Comparison of ENCODE assay signal across 1 cellular context in the genomic region with DNA sequence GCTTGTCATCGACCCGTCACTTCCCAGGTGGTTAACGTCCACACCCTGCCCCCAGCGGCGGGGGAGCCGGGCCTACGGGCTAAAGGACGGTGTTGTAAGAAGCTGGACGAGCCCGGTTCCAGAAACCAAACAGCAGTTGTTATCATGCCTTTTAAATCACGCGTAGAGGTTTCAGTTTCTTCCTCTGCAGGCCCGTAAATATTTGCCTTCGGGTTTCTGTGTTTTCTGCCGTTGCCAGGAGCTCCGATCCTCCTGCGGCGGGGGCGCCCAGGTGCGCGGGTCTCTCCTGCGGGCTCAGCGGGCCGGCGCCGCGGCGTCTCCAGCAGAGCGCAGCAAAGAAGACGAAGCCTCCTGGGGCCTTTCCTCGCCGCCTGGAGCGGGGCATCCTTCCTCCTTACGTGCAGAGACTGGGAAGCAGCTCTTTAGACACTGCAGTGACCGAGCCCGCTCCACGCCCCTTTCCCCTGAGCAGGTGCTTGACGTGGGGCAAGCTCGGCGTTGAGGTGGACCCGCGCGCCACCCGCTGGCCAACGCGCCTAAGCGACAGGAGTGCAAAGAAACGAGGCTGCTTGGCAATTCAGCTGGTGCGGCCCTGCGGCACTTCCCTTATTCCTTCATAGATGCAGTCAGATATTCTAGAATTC.
TF ChIP-seq lines count a peak whose summit lies in the region.

No MANE protein-coding gene starts in this region.

TF ChIP-seq in HEK293, 187 proteins besides CTCF, POLR2A, EP300 and RAD21 (continued from another document):
- TF ChIP-seq TSHZ1 (tag by site-specific recombination; IDR thresholded peaks at IDR 0.05; ENCODE audit: borderline replicate concordance) = no peak
- no peak for TF ChIP-seq ZNF174 (tag by site-specific recombination; IDR thresholded peaks at IDR 0.05)
- no peak for TF ChIP-seq ZNF16 (tag by site-specific recombination; IDR thresholded peaks at IDR 0.05; ENCODE audit: low read depth)
- TF ChIP-seq ZNF169 (tag by site-specific recombination; IDR thresholded peaks at IDR 0.05) = no peak
- no peak for TF ChIP-seq ZBTB1 (tag by site-specific recombination; IDR thresholded peaks at IDR 0.05)
- TF ChIP-seq ZNF747 (tag by site-specific recombination; IDR thresholded peaks at IDR 0.05) = no peak
- TF ChIP-seq ZNF549 (tag by site-specific recombination; IDR thresholded peaks at IDR 0.05) = no peak
- TF ChIP-seq SP3 (tag by site-specific recombination; IDR thresholded peaks at IDR 0.05) = 0 out of 2 replicates have a peak, but pooled peaks have one; percentile 27
- TF ChIP-seq, protein P1, sequence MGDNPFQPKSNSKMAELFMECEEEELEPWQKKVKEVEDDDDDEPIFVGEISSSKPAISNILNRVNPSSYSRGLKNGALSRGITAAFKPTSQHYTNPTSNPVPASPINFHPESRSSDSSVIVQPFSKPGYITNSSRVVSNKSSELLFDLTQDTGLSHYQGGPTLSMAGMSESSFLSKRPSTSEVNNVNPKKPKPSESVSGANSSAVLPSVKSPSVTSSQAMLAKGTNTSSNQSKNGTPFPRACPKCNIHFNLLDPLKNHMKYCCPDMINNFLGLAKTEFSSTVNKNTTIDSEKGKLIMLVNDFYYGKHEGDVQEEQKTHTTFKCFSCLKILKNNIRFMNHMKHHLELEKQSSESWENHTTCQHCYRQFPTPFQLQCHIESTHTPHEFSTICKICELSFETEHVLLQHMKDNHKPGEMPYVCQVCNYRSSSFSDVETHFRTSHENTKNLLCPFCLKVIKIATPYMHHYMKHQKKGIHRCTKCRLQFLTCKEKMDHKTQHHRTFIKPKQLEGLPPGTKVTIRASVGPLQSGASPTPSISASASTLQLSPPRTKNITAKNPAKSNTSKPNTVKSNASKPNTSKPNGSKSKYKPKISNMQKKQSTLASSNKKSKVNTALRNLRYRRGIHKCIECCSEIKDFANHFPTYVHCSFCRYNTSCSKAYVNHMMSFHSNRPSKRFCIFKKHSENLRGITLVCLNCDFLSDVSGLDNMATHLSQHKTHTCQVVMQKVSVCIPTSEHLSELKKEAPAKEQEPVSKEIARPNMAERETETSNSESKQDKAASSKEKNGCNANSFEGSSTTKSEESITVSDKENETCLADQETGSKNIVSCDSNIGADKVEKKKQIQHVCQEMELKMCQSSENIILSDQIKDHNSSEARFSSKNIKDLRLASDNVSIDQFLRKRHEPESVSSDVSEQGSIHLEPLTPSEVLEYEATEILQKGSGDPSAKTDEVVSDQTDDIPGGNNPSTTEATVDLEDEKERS (tag by site-specific recombination; IDR thresholded peaks at IDR 0.05) = no peak
- no peak for TF ChIP-seq ZNF791 (tag by site-specific recombination; IDR thresholded peaks at IDR 0.05)
- TF ChIP-seq ZNF660 (tag by site-specific recombination; IDR thresholded peaks at IDR 0.05) = 0 out of 2 replicates have a peak, but pooled peaks have one; percentile 61
- TF ChIP-seq ZNF785 (tag by site-specific recombination; IDR thresholded peaks at IDR 0.05) = no peak
- TF ChIP-seq ZNF266 (tag by site-specific recombination; IDR thresholded peaks at IDR 0.05; ENCODE audit: low read depth) = no peak
- TF ChIP-seq, protein P2, sequence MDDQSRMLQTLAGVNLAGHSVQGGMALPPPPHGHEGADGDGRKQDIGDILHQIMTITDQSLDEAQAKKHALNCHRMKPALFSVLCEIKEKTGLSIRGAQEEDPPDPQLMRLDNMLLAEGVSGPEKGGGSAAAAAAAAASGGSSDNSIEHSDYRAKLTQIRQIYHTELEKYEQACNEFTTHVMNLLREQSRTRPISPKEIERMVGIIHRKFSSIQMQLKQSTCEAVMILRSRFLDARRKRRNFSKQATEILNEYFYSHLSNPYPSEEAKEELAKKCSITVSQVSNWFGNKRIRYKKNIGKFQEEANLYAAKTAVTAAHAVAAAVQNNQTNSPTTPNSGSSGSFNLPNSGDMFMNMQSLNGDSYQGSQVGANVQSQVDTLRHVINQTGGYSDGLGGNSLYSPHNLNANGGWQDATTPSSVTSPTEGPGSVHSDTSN (CRISPR knock-in tag; IDR thresholded peaks at IDR 0.05) = 0 out of 2 replicates have a peak, but pooled peaks have one; percentile 44
- peak; percentile 72; the same call in 1 of the 2 replicates for TF ChIP-seq ZNF2 (tag by site-specific recombination; IDR thresholded peaks at IDR 0.05)
- peak; percentile 51; the same call in 1 of the 2 replicates for TF ChIP-seq ZNF501 (tag by site-specific recombination; IDR thresholded peaks at IDR 0.05)
- TF ChIP-seq ZNF571 (tag by site-specific recombination; IDR thresholded peaks at IDR 0.05) = no peak
- no peak for TF ChIP-seq ZNF76 (tag by site-specific recombination; IDR thresholded peaks at IDR 0.05; ENCODE audit: borderline replicate concordance, low read depth)
- TF ChIP-seq ZNF768 (tag by site-specific recombination; IDR thresholded peaks at IDR 0.05) = no peak
- TF ChIP-seq ZBTB20 (tag by site-specific recombination; IDR thresholded peaks at IDR 0.05) = no peak
- TF ChIP-seq ZNF670 (tag by site-specific recombination; IDR thresholded peaks at IDR 0.05; ENCODE audit: low read depth) = no peak
